Comparison of ENCODE assay signal across 2 cellular contexts in genomic region chr19:39502640-39503417, GRCh38.
TF ChIP-seq lines count a peak whose summit lies in the region.

No MANE protein-coding gene starts in this region.

TF ChIP-seq in IMR-90, 13 proteins besides CTCF, POLR2A, EP300 and RAD21:
- TF ChIP-seq CHD1 (IDR thresholded peaks at IDR 0.05; ENCODE audit: low read depth, low read length) (no peak), MAFK (IDR thresholded peaks at IDR 0.05; ENCODE audit: low read depth, low read length) (no peak), SMC3 (IDR thresholded peaks at IDR 0.05; ENCODE audit: low read depth, low read length) (peak; percentile 47), ELK1 (IDR thresholded peaks at IDR 0.05; ENCODE audit: borderline replicate concordance, low read depth, low read length) (no peak), NFE2L2 (IDR thresholded peaks at IDR 0.05; ENCODE audit: low read depth, low read length) (no peak), CEBPB (IDR thresholded peaks at IDR 0.05; ENCODE audit: low read depth, low read length) (no peak), USF2 (IDR thresholded peaks at IDR 0.05; ENCODE audit: low read depth, low read length) (0 out of 2 replicates have a peak, but pooled peaks have one; percentile 1), MAZ (IDR thresholded peaks at IDR 0.05; ENCODE audit: borderline replicate concordance, low read depth, low read length) (0 out of 2 replicates have a peak, but pooled peaks have one; percentile 25), FOS (IDR thresholded peaks at IDR 0.05; ENCODE audit: low read depth, low read length) (no peak), MXI1 (IDR thresholded peaks at IDR 0.05; ENCODE audit: borderline replicate concordance, low read depth, low read length) (no peak), RFX5 (IDR thresholded peaks at IDR 0.05; ENCODE audit: low read depth, low read length) (no peak), BHLHE40 (IDR thresholded peaks at IDR 0.05; ENCODE audit: low read depth, low read length) (0 out of 2 replicates have a peak, but pooled peaks have one; percentile 50), RCOR1 (IDR thresholded peaks at IDR 0.05; ENCODE audit: insufficient replicate concordance, low read length) (no peak)

TF ChIP-seq in WTC11, 78 proteins besides CTCF, POLR2A, EP300 and RAD21 (continues in another document):
- TF ChIP-seq ZBTB21 (CRISPR knock-in tag; IDR thresholded peaks at IDR 0.05; ENCODE audit: borderline replicate concordance): peak; percentile 95
- TF ChIP-seq PRDM15 (CRISPR knock-in tag; IDR thresholded peaks at IDR 0.05): peak; percentile 89
- TF ChIP-seq AFF4 (CRISPR knock-in tag; IDR thresholded peaks at IDR 0.05; ENCODE audit: borderline replicate concordance): no peak
- peak; percentile 96 for TF ChIP-seq PREB (CRISPR knock-in tag; IDR thresholded peaks at IDR 0.05; ENCODE audit: borderline replicate concordance)
- peak; percentile 99 for TF ChIP-seq TCF7 (CRISPR knock-in tag; IDR thresholded peaks at IDR 0.05; ENCODE audit: low read depth)
- TF ChIP-seq PRRX2 (CRISPR knock-in tag; IDR thresholded peaks at IDR 0.05): no peak
- TF ChIP-seq USF1 (CRISPR knock-in tag; IDR thresholded peaks at IDR 0.05): peak; percentile 77
- TF ChIP-seq ZBTB43 (CRISPR knock-in tag; IDR thresholded peaks at IDR 0.05): peak; percentile 99
- TF ChIP-seq NFATC4 (CRISPR knock-in tag; IDR thresholded peaks at IDR 0.05): no peak
- TF ChIP-seq NR2C2 (CRISPR knock-in tag; IDR thresholded peaks at IDR 0.05): peak; percentile 93
- TF ChIP-seq CBFB (CRISPR knock-in tag; IDR thresholded peaks at IDR 0.05; ENCODE audit: low read depth): peak; percentile 96
- TF ChIP-seq SMAD4 (CRISPR knock-in tag; IDR thresholded peaks at IDR 0.05): peak; percentile 96
- TF ChIP-seq OVOL2 (CRISPR knock-in tag; IDR thresholded peaks at IDR 0.05; ENCODE audit: borderline replicate concordance): no peak
- peak; percentile 99 for TF ChIP-seq JUN (CRISPR knock-in tag; IDR thresholded peaks at IDR 0.05)
- peak; percentile 57 for TF ChIP-seq USF2 (CRISPR knock-in tag; IDR thresholded peaks at IDR 0.05)
- peak; percentile 98 for TF ChIP-seq NFE2L1 (CRISPR knock-in tag; IDR thresholded peaks at IDR 0.05)
- peak; percentile 100 for TF ChIP-seq FOXP1 (CRISPR knock-in tag; IDR thresholded peaks at IDR 0.05; ENCODE audit: borderline replicate concordance)
- TF ChIP-seq ZNF219 (CRISPR knock-in tag; IDR thresholded peaks at IDR 0.05; ENCODE audit: borderline replicate concordance): peak; percentile 98
- peak; percentile 99 for TF ChIP-seq SMAD3 (CRISPR knock-in tag; IDR thresholded peaks at IDR 0.05; ENCODE audit: borderline replicate concordance)
- TF ChIP-seq TP53 (CRISPR knock-in tag; IDR thresholded peaks at IDR 0.05): peak; percentile 100
- peak; percentile 94 for TF ChIP-seq MLX (CRISPR knock-in tag; IDR thresholded peaks at IDR 0.05)
- no peak for TF ChIP-seq HMGA2 (CRISPR knock-in tag; IDR thresholded peaks at IDR 0.05)
- peak; percentile 100 for TF ChIP-seq TEAD1 (CRISPR knock-in tag; IDR thresholded peaks at IDR 0.05)
- peak; percentile 69 for TF ChIP-seq NFYB (CRISPR knock-in tag; conservative IDR thresholded peaks at IDR 0.05; ENCODE audit: low read depth)
- peak; percentile 88 for TF ChIP-seq ZNF281 (CRISPR knock-in tag; IDR thresholded peaks at IDR 0.05)
- TF ChIP-seq IRF2 (CRISPR knock-in tag; IDR thresholded peaks at IDR 0.05; ENCODE audit: borderline replicate concordance, low read depth): peak; percentile 94
- peak; percentile 92; the same call in 1 of the 2 replicates for TF ChIP-seq ZNF512 (CRISPR knock-in tag; IDR thresholded peaks at IDR 0.05; ENCODE audit: borderline replicate concordance)
- no peak for TF ChIP-seq FOXJ3 (CRISPR knock-in tag; IDR thresholded peaks at IDR 0.05; ENCODE audit: borderline replicate concordance)
- TF ChIP-seq ZNF317 (CRISPR knock-in tag; IDR thresholded peaks at IDR 0.05; ENCODE audit: borderline replicate concordance, low read depth): peak; percentile 84
- TF ChIP-seq GRHL2 (CRISPR knock-in tag; IDR thresholded peaks at IDR 0.05; ENCODE audit: insufficient replicate concordance, severe bottlenecking): no peak
